In genomic region chr18:57447154-57447621, GRCh38 we compare ENCODE assay signal across 10 cellular contexts. TPM values are rescaled to one million over a fixed set of nuclear protein-coding genes. Genes with fewer than 3 reads are reported as not detected.
DNase-seq lines count a peak whose midpoint lies in the region; ATAC-seq and TF ChIP-seq lines count a peak whose summit lies in the region.
"Had no signal": no experiment of that assay in that cellular context is flagged by ENCODE, and none has a peak within 500 bp of the region (broad histone marks: within the 10 kb centered on the region; RNA-seq: fewer than 3 reads in every experiment).

No MANE protein-coding gene starts in this region.

- POLR2A ChIA-PET in RWPE1 (lab: Yijun Ruan, JAX; ENCODE audit: low non-redundant PET): no interaction called here

- no peaks in the 10 kb centered on the region for H3K4me1 Mint-ChIP-seq in HFFc6 (ENCODE audit: low read depth)

- no peak overlapping the region for H3K4me3 ChIP-seq in left lung

- no peak overlapping the region for H3K27ac ChIP-seq in left lung
- no peak overlapping the region for H3K27ac ChIP-seq in RWPE1

- no peak overlapping the region for H3K27ac Mint-ChIP-seq in HFFc6
- H3K27ac Mint-ChIP-seq: activated T-cell treated with anti-CD3 and anti-CD28 coated beads, Interleukin-2, amount 50 U/mL, for 72 hours; naive B cell had no signal

- TF ChIP-seq CTCF in HFFc6 (IDR thresholded peaks at IDR 0.05): peak; percentile 37; the same call in 1 of the 2 replicates
- no peak for TF ChIP-seq CTCF in left lung (IDR thresholded peaks at IDR 0.05)
- TF ChIP-seq CTCF in RWPE1 (conservative IDR thresholded peaks at IDR 0.05; ENCODE audit: low read depth): no peak

- intact Hi-C loops in left lung (cut with DNase I): no loop called here

- H3K27me3 ChIP-seq in left lung: peaks cover 23 to 87% of the 10 kb centered on the region in 2 donors

- H3K36me3 Mint-ChIP-seq in HFFc6 (ENCODE audit: low read depth): no peaks in the 10 kb centered on the region

- CTCF ChIA-PET in RWPE1 (lab: Yijun Ruan, JAX): no interaction called here

- ATAC-seq in left lung (peak; percentile 73), GM21367 (IDR thresholded peaks at IDR 0.05; ENCODE audit: unreplicated experiment) (no peak)
- ATAC-seq: activated T-cell treated with anti-CD3 and anti-CD28 coated beads, Interleukin-2, amount 50 U/mL, for 72 hours had no signal

- peaks cover 22% of the 10 kb centered on the region for H3K27me3 Mint-ChIP-seq in HFFc6 (ENCODE audit: insufficient read depth)

- peak; percentile 5 for DNase-seq in CD1c-positive myeloid dendritic cell (ENCODE audit: extremely low spot score)
- DNase-seq in HFFc6: no peak
- DNase-seq in amniotic epithelial cell (ENCODE audit: low read depth): peak; percentile 22
- no peak for DNase-seq in left lung
- no peak for DNase-seq in NCI-H1105 treated with DMSO at 0.1 percent for 48 hours (lab: John Stamatoyannopoulos, UW)
- no peak for DNase-seq in RWPE1 (ENCODE audit: low spot score)
- DNase-seq in HuH-7 (ENCODE audit: low spot score): no peak
- DNase-seq: activated T-cell treated with anti-CD3 and anti-CD28 coated beads, Interleukin-2, amount 50 U/mL, for 72 hours; naive B cell had no signal

- H3K9me3 Mint-ChIP-seq in HFFc6: no peaks in the 10 kb centered on the region
- H3K9me3 Mint-ChIP-seq: activated T-cell treated with anti-CD3 and anti-CD28 coated beads, Interleukin-2, amount 50 U/mL, for 72 hours had no signal

- H3K36me3 ChIP-seq in left lung: no peaks in the 10 kb centered on the region

- no peak overlapping the region for H3K4me3 Mint-ChIP-seq in HFFc6
- H3K4me3 Mint-ChIP-seq: activated T-cell treated with anti-CD3 and anti-CD28 coated beads, Interleukin-2, amount 50 U/mL, for 72 hours had no signal

- H3K4me1 ChIP-seq in left lung: no peaks in the 10 kb centered on the region

- H3K9me3 ChIP-seq in left lung: no peaks in the 10 kb centered on the region

RNA-seq across cellular contexts. Expression of gene ONECUT2, which starts 12.0 kb away (rescaled TPM):
- total RNA-seq in HFFc6 (2021; fragmentation: NEBNext Ultra II Directional; extraction: Animal tissue kit (Norgen Biotek cat#: 25700)): under 1 TPM; 0.10 to 0.40 (median 0.18) TPM
- total RNA-seq in left lung: under 1 TPM; 0.06 to 0.26 TPM

Comparison
In these comparisons a context has a peak if more than half of its experiments do, and no peak if none do; other contexts are left out.
1. DNase-seq: peak in CD1c-positive myeloid dendritic cell (single experiment) and amniotic epithelial cell (single experiment); none in HFFc6 (single experiment), left lung (0 of 2), NCI-H1105 treated with DMSO at 0.1 percent for 48 hours (single experiment), RWPE1 (single experiment) and HuH-7 (single experiment).